9 cellular contexts compared by ENCODE assay signal in the genomic region with DNA sequence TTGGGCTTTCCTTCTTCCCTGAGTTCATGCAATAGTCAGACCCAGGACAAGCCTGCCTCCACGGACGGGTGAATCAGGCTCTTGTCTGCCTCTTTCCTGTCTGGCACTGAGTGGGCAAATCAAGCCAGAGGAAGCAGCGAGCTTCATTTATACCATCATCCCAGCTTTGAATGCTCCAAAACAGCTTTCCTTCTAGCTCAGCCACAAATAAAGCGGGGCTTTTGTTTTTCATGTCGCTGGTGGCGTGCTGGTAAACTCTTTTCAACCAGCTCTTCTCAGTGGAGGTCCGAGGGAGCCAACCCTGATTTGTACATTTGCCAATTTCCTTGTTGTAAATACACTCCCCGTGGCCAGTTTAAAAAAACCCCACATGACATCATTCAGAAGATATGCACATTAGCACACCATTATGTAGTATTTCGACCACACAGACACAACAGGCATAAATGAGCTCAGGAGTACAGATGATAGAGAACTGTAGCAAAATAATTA. TPM values are rescaled to one million over a fixed set of nuclear protein-coding genes. Genes with fewer than 3 reads are reported as not detected.
A peak's percentile ranks its signal among the peaks of the same experiment; 100 is the strongest.
DNase-seq lines count a peak whose midpoint lies in the region; ATAC-seq and TF ChIP-seq lines count a peak whose summit lies in the region.
"Had no signal": no experiment of that assay in that cellular context is flagged by ENCODE, and none has a peak within 500 bp of the region (broad histone marks: within the 10 kb centered on the region; RNA-seq: fewer than 3 reads in every experiment).

No MANE protein-coding gene starts in this region.

- H3K9me3 Mint-ChIP-seq in Calu3 (ENCODE audit: low read depth, unreplicated experiment) (no peaks in the 10 kb centered on the region), endothelial cell (ENCODE audit: unreplicated experiment) (no peaks in the 10 kb centered on the region)
- H3K9me3 Mint-ChIP-seq in activated CD8-positive, alpha-beta T cell treated with anti-CD3 and anti-CD28 coated beads for 36 hours, result peaks cover 2% of the 10 kb centered on the region
- H3K9me3 Mint-ChIP-seq: activated naive CD8-positive, alpha-beta T cell treated with anti-CD3 and anti-CD28 coated beads, Interleukin-2, amount 10 ng/mL, durations not matched to agents 7 days and 5 days had no signal

- POLR2A ChIA-PET in activated CD8-positive, alpha-beta T cell treated with anti-CD3 and anti-CD28 coated beads for 36 hours (lab: Charles Lee), result interaction anchor here (1.3 kb wide), 1 partner anchor 24 kb away, joined by 3 read pairs; no protein-coding TSS in a partner anchor

- H3K36me3 Mint-ChIP-seq in Calu3 (ENCODE audit: insufficient read depth, unreplicated experiment) (peaks cover 83% of the 10 kb centered on the region), endothelial cell (ENCODE audit: low read depth, unreplicated experiment) (no peaks in the 10 kb centered on the region)
- no peaks in the 10 kb centered on the region for H3K36me3 Mint-ChIP-seq in activated CD8-positive, alpha-beta T cell treated with anti-CD3 and anti-CD28 coated beads for 36 hours (ENCODE audit: low read depth)
- H3K36me3 Mint-ChIP-seq: activated naive CD8-positive, alpha-beta T cell treated with anti-CD3 and anti-CD28 coated beads, Interleukin-2, amount 10 ng/mL, durations not matched to agents 7 days and 5 days had no signal

- no peaks in the 10 kb centered on the region for H3K27me3 ChIP-seq in vagina

- no TSS peak for BruUV-seq in Calu3 (replicated peaks; lab: Mats Ljungman, UMichigan)

- H3K27ac Mint-ChIP-seq in Calu3 (ENCODE audit: unreplicated experiment) (peak overlapping the region; percentile 92), endothelial cell (ENCODE audit: unreplicated experiment) (peak overlapping the region; percentile 14)
- H3K27ac Mint-ChIP-seq in activated CD8-positive, alpha-beta T cell treated with anti-CD3 and anti-CD28 coated beads for 36 hours, result no peak overlapping the region
- H3K27ac Mint-ChIP-seq: activated naive CD8-positive, alpha-beta T cell treated with anti-CD3 and anti-CD28 coated beads, Interleukin-2, amount 10 ng/mL, durations not matched to agents 7 days and 5 days had no signal

- TF ChIP-seq CTCF in Calu3 (IDR thresholded peaks at IDR 0.05; ENCODE audit: unreplicated experiment) (no peak), endothelial cell (IDR thresholded peaks at IDR 0.05; ENCODE audit: unreplicated experiment) (no peak), mucosa of descending colon (IDR thresholded peaks at IDR 0.05) (no peak), vagina (IDR thresholded peaks at IDR 0.05) (no peak)
- no peak for TF ChIP-seq CTCF in activated CD8-positive, alpha-beta T cell treated with anti-CD3 and anti-CD28 coated beads for 36 hours (IDR thresholded peaks at IDR 0.05)

- H3K4me1 Mint-ChIP-seq in Calu3 (ENCODE audit: low read depth, unreplicated experiment) (peaks cover 95% of the 10 kb centered on the region), endothelial cell (ENCODE audit: unreplicated experiment) (peaks cover 30% of the 10 kb centered on the region)
- H3K4me1 Mint-ChIP-seq in activated CD8-positive, alpha-beta T cell treated with anti-CD3 and anti-CD28 coated beads for 36 hours (ENCODE audit: low read depth), result peaks cover 6% of the 10 kb centered on the region

- intact Hi-C loops in Calu3 (cut with micrococcal nuclease; ENCODE audit: unreplicated experiment), result loop anchor here (2.0 to 5.0 kb wide), 2 partner anchors 43 to 435 kb away; partner anchors contain the start of gene HIPK3
- intact Hi-C loops in mucosa of descending colon (cut with DNase I, micrococcal nuclease), result no loop called here
- intact Hi-C loops in vagina (cut with DNase I), result no loop called here
- intact Hi-C loops in activated CD8-positive, alpha-beta T cell treated with anti-CD3 and anti-CD28 coated beads for 36 hours (cut with micrococcal nuclease), result no loop called here

- H3K9me3 ChIP-seq in mucosa of descending colon (no peaks in the 10 kb centered on the region), vagina (no peaks in the 10 kb centered on the region)

- DNase-seq in Calu3 (peak; percentile 84), NCI-H446 treated with DMSO at 0.1 percent for 48 hours (lab: John Stamatoyannopoulos, UW) (peak; percentile 95), endothelial cell (ENCODE audit: low spot score) (no peak), mucosa of descending colon (peak in 1 of 3 donors; percentile 77), vagina (ENCODE audit: extremely low spot score in 2 of 2) (no peak)
- no peak for DNase-seq in activated CD8-positive, alpha-beta T cell treated with anti-CD3 and anti-CD28 coated beads for 36 hours
- DNase-seq in activated naive CD4-positive, alpha-beta T cell treated with Interleukin-2 at 50 U/mL for 16 hours, result no peak
- DNase-seq: activated naive CD8-positive, alpha-beta T cell treated with anti-CD3 and anti-CD28 coated beads, Interleukin-2, amount 10 ng/mL, durations not matched to agents 7 days and 5 days had no signal

- no peak overlapping the region for H3K4me3 ChIP-seq in mucosa of descending colon
- peak overlapping the region in 1 of 2 donors; percentile 23 for H3K4me3 ChIP-seq in vagina

- H3K4me1 ChIP-seq in mucosa of descending colon (ENCODE audit: low read depth) (peaks cover 27% of the 10 kb centered on the region), vagina (peaks cover 56% of the 10 kb centered on the region)

- H3K4me3 Mint-ChIP-seq in Calu3 (ENCODE audit: low read depth, unreplicated experiment) (peak overlapping the region; percentile 63), endothelial cell (ENCODE audit: unreplicated experiment) (no peak overlapping the region)
- H3K4me3 Mint-ChIP-seq in activated CD8-positive, alpha-beta T cell treated with anti-CD3 and anti-CD28 coated beads for 36 hours, result no peak overlapping the region
- H3K4me3 Mint-ChIP-seq: activated naive CD8-positive, alpha-beta T cell treated with anti-CD3 and anti-CD28 coated beads, Interleukin-2, amount 10 ng/mL, durations not matched to agents 7 days and 5 days had no signal

- peak; percentile 75 for ATAC-seq in mucosa of descending colon
- ATAC-seq in HG03460 (IDR thresholded peaks at IDR 0.05; ENCODE audit: unreplicated experiment), result no peak
- ATAC-seq in activated CD8-positive, alpha-beta T cell treated with anti-CD3 and anti-CD28 coated beads for 36 hours, result no peak

- no peaks in the 10 kb centered on the region for H3K36me3 ChIP-seq in mucosa of descending colon (ENCODE audit: low read depth)
- no peaks in the 10 kb centered on the region for H3K36me3 ChIP-seq in vagina

- CTCF ChIA-PET in Calu3 (lab: Charles Lee), result interaction anchor here (0.6 to 5.2 kb wide), 14 partner anchors 10 to 221 kb away, joined by 3 to 54 read pairs (median 4); partner anchors contain the start of gene C11orf91
- CTCF ChIA-PET in activated CD8-positive, alpha-beta T cell treated with anti-CD3 and anti-CD28 coated beads for 36 hours (lab: Charles Lee), result interaction anchor here (1.7 kb wide), 1 partner anchor 93 kb away, joined by 3 read pairs; no protein-coding TSS in a partner anchor

- no peaks in the 10 kb centered on the region for H3K27me3 Mint-ChIP-seq in Calu3 (ENCODE audit: unreplicated experiment)
- H3K27me3 Mint-ChIP-seq in endothelial cell (ENCODE audit: unreplicated experiment), result peaks cover 7% of the 10 kb centered on the region
- peaks cover 6% of the 10 kb centered on the region for H3K27me3 Mint-ChIP-seq in activated CD8-positive, alpha-beta T cell treated with anti-CD3 and anti-CD28 coated beads for 36 hours

- TF ChIP-seq POLR2A in vagina (IDR thresholded peaks at IDR 0.05), result no peak

- H3K27ac ChIP-seq in vagina, result peak overlapping the region; percentile 81

RNA-seq across cellular contexts. Expression of gene C11orf91, which starts 8.6 kb away (rescaled TPM):
- 5.8 and 7.6 TPM in 2 replicates for total RNA-seq in Calu3 (2022)
- not detected for total RNA-seq in endothelial cell (ENCODE audit: unreplicated experiment)
- under 1 TPM; 0.51 to 0.70 (median 0.58) TPM for total RNA-seq in mucosa of descending colon
- total RNA-seq in vagina, result not detected
- total RNA-seq in activated CD8-positive, alpha-beta T cell treated with anti-CD3 and anti-CD28 coated beads for 36 hours, result not detected

RNA-seq across cellular contexts. Expression of gene CD59, which starts 44.2 kb away (rescaled TPM):
- total RNA-seq in Calu3 (2022), result 1,185 and 1,281 TPM in 2 replicates
- 101 TPM for total RNA-seq in endothelial cell (ENCODE audit: unreplicated experiment)
- 100 to 1,000 TPM; 317 to 382 (median 381) TPM for total RNA-seq in mucosa of descending colon
- 272 TPM for total RNA-seq in vagina
- total RNA-seq in activated CD8-positive, alpha-beta T cell treated with anti-CD3 and anti-CD28 coated beads for 36 hours, result 10 to 100 TPM; 36.0 to 36.1 TPM

Comparison
In these comparisons a context has a peak if more than half of its experiments do, and no peak if none do; other contexts are left out.
1. DNase-seq: peak in Calu3 (single experiment) and NCI-H446 treated with DMSO at 0.1 percent for 48 hours (single experiment); none in endothelial cell (single experiment), vagina (0 of 2), activated CD8-positive, alpha-beta T cell treated with anti-CD3 and anti-CD28 coated beads for 36 hours (single experiment) and activated naive CD4-positive, alpha-beta T cell treated with Interleukin-2 at 50 U/mL for 16 hours (single experiment).